28 cellular contexts compared by ENCODE assay signal in the genomic region with DNA sequence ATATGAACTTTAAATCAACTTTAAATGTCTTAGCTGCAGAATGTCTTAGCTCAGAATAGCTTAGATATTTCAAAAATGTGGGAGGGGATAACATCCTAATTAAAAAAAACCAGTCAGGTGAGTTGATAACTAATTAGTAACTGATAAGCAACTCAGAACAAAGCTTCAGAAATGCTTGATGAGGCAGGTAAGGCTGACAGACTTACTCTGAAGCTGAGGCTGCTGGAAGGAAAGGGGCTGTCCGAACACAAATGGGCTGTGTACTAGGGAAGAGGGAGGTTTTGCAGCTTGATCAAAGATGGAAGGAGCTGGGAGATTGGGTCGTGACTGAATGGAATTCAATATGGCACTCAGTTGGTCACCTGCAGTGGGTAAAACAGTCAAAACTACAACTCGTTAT.
"Had no signal": no experiment of that assay in that cellular context is flagged by ENCODE, and none has a peak within 500 bp of the region (broad histone marks: within the 10 kb centered on the region; RNA-seq: fewer than 3 reads in every experiment).

No MANE protein-coding gene starts in this region.

- H3K9me3 Mint-ChIP-seq: dendritic cell treated with granulocyte-macrophage colony-stimulating factor and Interleukin-4, amounts not matched to agents 40 ng/mL and 50 ng/mL, for 4 days; immature natural killer cell; naive B cell; stimulated activated memory B cell treated with anti-CD40 and anti-IgM and Interleukin-4, amounts not matched to agents 10 μg/mL and 1 μg/mL and 100 μg/mL, for 72 hours; type B pancreatic cell had no signal

- H3K36me3 ChIP-seq: colonic mucosa, prostate gland had no signal

- H3K27ac Mint-ChIP-seq: dendritic cell treated with granulocyte-macrophage colony-stimulating factor and Interleukin-4, amounts not matched to agents 40 ng/mL and 50 ng/mL, for 4 days; immature natural killer cell; stimulated activated memory B cell treated with anti-CD40 and anti-IgM and Interleukin-4, amounts not matched to agents 10 μg/mL and 1 μg/mL and 100 μg/mL, for 72 hours; type B pancreatic cell had no signal

- H2AFZ ChIP-seq: hepatocyte had no signal

- ATAC-seq: foreskin keratinocyte; gastroesophageal sphincter; heart left ventricle; left ventricle myocardium superior; lower lobe of right lung; mucosa of descending colon; right cardiac atrium; stimulated activated memory B cell treated with anti-CD40 and anti-IgM and Interleukin-4, amounts not matched to agents 10 μg/mL and 1 μg/mL and 100 μg/mL, for 72 hours; stimulated activated naive CD8-positive, alpha-beta T cell treated with anti-CD3 and anti-CD28 coated beads, Interleukin-15, Interleukin-2, amounts not matched to agents 100 U/mL and 50 U/mL, for 24 hours had no signal

- H3K79me2 ChIP-seq: hepatocyte had no signal

- H3K4me2 ChIP-seq: hepatocyte had no signal

- H3K27ac ChIP-seq: colonic mucosa, esophagus muscularis mucosa, foreskin keratinocyte, gastroesophageal sphincter, heart left ventricle, hepatocyte, lower lobe of right lung, prostate gland, sigmoid colon, testis, tibial artery had no signal

- H3K4me1 ChIP-seq: colonic mucosa, esophagus muscularis mucosa, foreskin keratinocyte, gastroesophageal sphincter, heart left ventricle, lower lobe of right lung, prostate gland, sigmoid colon, testis, tibial artery had no signal

- H3K27me3 Mint-ChIP-seq: dendritic cell treated with granulocyte-macrophage colony-stimulating factor and Interleukin-4, amounts not matched to agents 40 ng/mL and 50 ng/mL, for 4 days; naive B cell; stimulated activated memory B cell treated with anti-CD40 and anti-IgM and Interleukin-4, amounts not matched to agents 10 μg/mL and 1 μg/mL and 100 μg/mL, for 72 hours; type B pancreatic cell had no signal

- H3K9me3 ChIP-seq: colonic mucosa, esophagus muscularis mucosa, gastroesophageal sphincter, heart left ventricle, lower lobe of right lung, mucosa of descending colon, prostate gland, sigmoid colon, testis, tibial artery had no signal

- H3K4me3 ChIP-seq: colonic mucosa, esophagus muscularis mucosa, gastroesophageal sphincter, heart left ventricle, hepatocyte, lower lobe of right lung, mucosa of descending colon, prostate gland, sigmoid colon, testis, tibial artery had no signal

- H3K27me3 ChIP-seq: colonic mucosa, esophagus muscularis mucosa, foreskin keratinocyte, gastroesophageal sphincter, heart left ventricle, hepatocyte, sigmoid colon, testis, tibial artery had no signal

- H3K4me1 Mint-ChIP-seq: immature natural killer cell, nephron had no signal

- H3K4me3 Mint-ChIP-seq: dendritic cell treated with granulocyte-macrophage colony-stimulating factor and Interleukin-4, amounts not matched to agents 40 ng/mL and 50 ng/mL, for 4 days; immature natural killer cell; naive B cell; nephron; stimulated activated memory B cell treated with anti-CD40 and anti-IgM and Interleukin-4, amounts not matched to agents 10 μg/mL and 1 μg/mL and 100 μg/mL, for 72 hours; type B pancreatic cell had no signal

- DNase-seq: colonic mucosa; effector CD8-positive, alpha-beta T cell; foreskin keratinocyte; heart left ventricle; immature natural killer cell; left ventricle myocardium superior; lower lobe of right lung; mucosa of descending colon; naive B cell; nucleus accumbens; right cardiac atrium; sigmoid colon; stimulated activated CD4-positive, alpha-beta T cell treated with anti-CD3 and anti-CD28 coated beads, Interleukin-2, amount 100 ng/mL, for 24 hours; stimulated activated CD4-positive, alpha-beta T cell treated with anti-CD3 and anti-CD28 coated beads, Interleukin-4, amount 100 ng/mL, for 4 hours; stimulated activated naive CD8-positive, alpha-beta T cell treated with anti-CD3 and anti-CD28 coated beads, Interleukin-15, Interleukin-2, amounts not matched to agents 100 U/mL and 50 U/mL, for 24 hours; substantia nigra; testis; tibial artery had no signal

- FAIRE-seq: endothelial cell of umbilical vein, keratinocyte had no signal
